In genomic region chr16:68082596-68083238, GRCh38 we compare ENCODE assay signal across 1 cellular context.
TF ChIP-seq lines count a peak whose summit lies in the region.

No MANE protein-coding gene starts in this region.

TF ChIP-seq in H1, 55 proteins besides CTCF, POLR2A, EP300 and RAD21:
- TF ChIP-seq RXRA (IDR thresholded peaks at IDR 0.05; ENCODE audit: insufficient read depth, low read depth, low read length) (no peak), SAP30 (IDR thresholded peaks at IDR 0.05; ENCODE audit: insufficient read depth, insufficient replicate concordance, low read length) (no peak), CHD7 (IDR thresholded peaks at IDR 0.05; ENCODE audit: insufficient replicate concordance, low read length) (no peak), SIX5 (IDR thresholded peaks at IDR 0.05; ENCODE audit: low read depth, low read length) (no peak), BACH1 (IDR thresholded peaks at IDR 0.05; ENCODE audit: low read length) (no peak), RFX5 (IDR thresholded peaks at IDR 0.05; ENCODE audit: borderline replicate concordance, low read depth, low read length) (no peak), CREB1 (IDR thresholded peaks at IDR 0.05) (no peak), USF2 (IDR thresholded peaks at IDR 0.05; ENCODE audit: low read length) (no peak), TEAD4 (IDR thresholded peaks at IDR 0.05; ENCODE audit: low read depth, low read length) (no peak), POLR2AphosphoS5 (IDR thresholded peaks at IDR 0.05; ENCODE audit: low read depth, low read length) (no peak), SP2 (IDR thresholded peaks at IDR 0.05; ENCODE audit: low read length) (no peak), ATF3 (IDR thresholded peaks at IDR 0.05; ENCODE audit: insufficient read depth, low read depth, low read length) (no peak)
